17 cellular contexts compared by ENCODE assay signal in the genomic region with DNA sequence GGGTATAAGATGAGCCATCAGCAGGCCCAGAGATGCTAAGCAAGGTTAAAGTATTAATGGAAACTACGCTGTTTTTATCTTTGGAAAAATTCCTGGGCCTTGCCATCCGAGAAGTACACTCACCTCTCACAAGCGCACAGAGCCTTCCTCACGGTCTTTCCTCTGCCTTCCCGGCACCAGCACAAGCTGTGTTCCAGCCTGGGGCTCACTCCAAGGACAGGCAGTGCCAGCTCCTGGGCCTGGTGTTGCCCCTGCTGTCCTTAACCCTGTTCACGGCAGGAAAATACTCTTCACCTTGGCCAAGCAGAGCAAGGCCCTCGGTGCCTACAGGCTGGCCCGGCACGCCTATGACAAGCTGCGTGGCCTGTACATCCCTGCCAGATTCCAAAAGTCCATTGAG. TPM values are rescaled to one million over a fixed set of nuclear protein-coding genes. Genes with fewer than 3 reads are reported as not detected.
DNase-seq lines count a peak whose midpoint lies in the region; ATAC-seq and TF ChIP-seq lines count a peak whose summit lies in the region.
"Had no signal": no experiment of that assay in that cellular context is flagged by ENCODE, and none has a peak within 500 bp of the region (broad histone marks: within the 10 kb centered on the region; RNA-seq: fewer than 3 reads in every experiment).

No MANE protein-coding gene starts in this region.

- H3K36me3 Mint-ChIP-seq in endodermal cell (ENCODE audit: low read depth) = peaks cover 33% of the 10 kb centered on the region
- peaks cover 0 to 2% of the 10 kb centered on the region in 2 donors for H3K36me3 Mint-ChIP-seq in activated T-cell treated with anti-CD3 and anti-CD28 coated beads, Interleukin-2, amount 50 U/mL, for 72 hours (ENCODE audit: insufficient read depth in 2 of 2)

- H4K20me1 ChIP-seq in osteoblast (ENCODE audit: insufficient read depth, low read length) = no peaks in the 10 kb centered on the region

- DNase-seq in cardiac muscle cell (ENCODE audit: low read depth in 1 of 2, low spot score in 1 of 2) (no peak), left cardiac atrium (no peak), endodermal cell (no peak), osteoblast (ENCODE audit: insufficient read length, low spot score, missing footprints) (peak; percentile 26), left lung (no peak), T-helper 9 cell (no peak)
- DNase-seq in activated T-cell treated with anti-CD3 and anti-CD28 coated beads, Interleukin-2, amount 50 U/mL, for 72 hours = no peak
- DNase-seq: Kasumi-1, NCI-H1694, NCI-H2081, NCI-H2171, NCI-H345, NCI-H524, OCI-M1, SHP77 had no signal

- no peak overlapping the region for H3K9ac ChIP-seq in endodermal cell (ENCODE audit: extremely low read depth, low read length, poor library complexity, severe bottlenecking)

- H2AFZ ChIP-seq in osteoblast (ENCODE audit: low read length) = no peak overlapping the region

- ATAC-seq in left cardiac atrium = no peak
- ATAC-seq in left lung = no peak
- ATAC-seq in activated T-cell treated with anti-CD3 and anti-CD28 coated beads, Interleukin-2, amount 50 U/mL, for 72 hours (replicated peaks in 1 of 2) = no peak

- H3K36me3 ChIP-seq in cardiac muscle cell (no peaks in the 10 kb centered on the region), endodermal cell (ENCODE audit: control insufficient read depth, insufficient read depth, low read length) (peaks cover 19% of the 10 kb centered on the region), osteoblast (ENCODE audit: insufficient read depth, low read length) (peaks cover 6% of the 10 kb centered on the region), left lung (peaks cover 0 to 68% of the 10 kb centered on the region in 2 donors)
- H3K36me3 ChIP-seq: HAP-1 had no signal

- intact Hi-C loops in left cardiac atrium (cut with DNase I) (no loop called here), left lung (cut with DNase I) (no loop called here)

- H3K79me2 ChIP-seq in osteoblast (ENCODE audit: insufficient read depth, low read length) = no peaks in the 10 kb centered on the region

- no peaks in the 10 kb centered on the region for H3K9me3 Mint-ChIP-seq in endodermal cell
- H3K9me3 Mint-ChIP-seq in activated T-cell treated with anti-CD3 and anti-CD28 coated beads, Interleukin-2, amount 50 U/mL, for 72 hours = no peaks in the 10 kb centered on the region

- H3K27me3 ChIP-seq in cardiac muscle cell (no peaks in the 10 kb centered on the region), endodermal cell (ENCODE audit: control insufficient read depth, insufficient read depth, low read length, poor library complexity, severe bottlenecking) (no peaks in the 10 kb centered on the region), osteoblast (ENCODE audit: insufficient read depth, low read length) (no peaks in the 10 kb centered on the region), left lung (no peaks in the 10 kb centered on the region)

- peak overlapping the region; percentile 13 for H3K27ac Mint-ChIP-seq in endodermal cell
- no peak overlapping the region for H3K27ac Mint-ChIP-seq in activated T-cell treated with anti-CD3 and anti-CD28 coated beads, Interleukin-2, amount 50 U/mL, for 72 hours

- H3K27me3 Mint-ChIP-seq in endodermal cell (ENCODE audit: insufficient read depth) = no peaks in the 10 kb centered on the region
- H3K27me3 Mint-ChIP-seq in activated T-cell treated with anti-CD3 and anti-CD28 coated beads, Interleukin-2, amount 50 U/mL, for 72 hours (ENCODE audit: low read depth) = no peaks in the 10 kb centered on the region

- no peaks in the 10 kb centered on the region for H3K9me3 ChIP-seq in cardiac muscle cell (ENCODE audit: low read depth)
- no peaks in the 10 kb centered on the region for H3K9me3 ChIP-seq in endodermal cell (ENCODE audit: control insufficient read depth, low read length)
- no peaks in the 10 kb centered on the region for H3K9me3 ChIP-seq in osteoblast (ENCODE audit: low read depth, low read length)
- no peaks in the 10 kb centered on the region for H3K9me3 ChIP-seq in left lung
- H3K9me3 ChIP-seq: HAP-1 had no signal

- H3K27ac ChIP-seq in cardiac muscle cell (peak overlapping the region; percentile 16), endodermal cell (ENCODE audit: low read depth, low read length) (no peak overlapping the region), osteoblast (ENCODE audit: low read depth, low read length) (no peak overlapping the region), left lung (no peak overlapping the region)

- 93 to 96% methylated on average over 10 of the region's 10 CpGs for WGBS in endodermal cell (ENCODE audit: insufficient coverage in 1 of 2, insufficient read length in 1 of 2), 2 experiments

- no peak overlapping the region for H3K4me3 Mint-ChIP-seq in endodermal cell
- no peak overlapping the region for H3K4me3 Mint-ChIP-seq in activated T-cell treated with anti-CD3 and anti-CD28 coated beads, Interleukin-2, amount 50 U/mL, for 72 hours

- no peak overlapping the region for H3K4me2 ChIP-seq in osteoblast (ENCODE audit: insufficient read depth, low read length)

- TF ChIP-seq CTCF in cardiac muscle cell (IDR thresholded peaks at IDR 0.05; ENCODE audit: low read depth, low read length) (no peak), endodermal cell (conservative IDR thresholded peaks at IDR 0.05) (no peak), osteoblast (IDR thresholded peaks at IDR 0.05; ENCODE audit: extremely low read depth, low read depth, low read length) (no peak), left lung (IDR thresholded peaks at IDR 0.05) (no peak)

- no peaks in the 10 kb centered on the region for H3K4me1 Mint-ChIP-seq in endodermal cell
- no peaks in the 10 kb centered on the region for H3K4me1 Mint-ChIP-seq in activated T-cell treated with anti-CD3 and anti-CD28 coated beads, Interleukin-2, amount 50 U/mL, for 72 hours (ENCODE audit: low read depth)

- peaks cover 7% of the 10 kb centered on the region for H3K4me1 ChIP-seq in cardiac muscle cell (ENCODE audit: low read depth)
- no peaks in the 10 kb centered on the region for H3K4me1 ChIP-seq in endodermal cell (ENCODE audit: control insufficient read depth, insufficient read depth, low read length)
- H3K4me1 ChIP-seq in osteoblast (ENCODE audit: insufficient read depth, low read length) = no peaks in the 10 kb centered on the region
- no peaks in the 10 kb centered on the region for H3K4me1 ChIP-seq in left lung
- H3K4me1 ChIP-seq: HAP-1 had no signal

- H3K4me3 ChIP-seq in cardiac muscle cell = no peak overlapping the region
- no peak overlapping the region for H3K4me3 ChIP-seq in endodermal cell (ENCODE audit: low read length)
- H3K4me3 ChIP-seq in osteoblast (ENCODE audit: insufficient read depth, low read length) = no peak overlapping the region
- no peak overlapping the region for H3K4me3 ChIP-seq in left lung
- H3K4me3 ChIP-seq: HAP-1 had no signal

RNA-seq across cellular contexts. Expression of gene RHO, which starts 14.3 kb away (rescaled TPM):
- not detected in 2 replicates for total RNA-seq in cardiac muscle cell
- polyA plus RNA-seq in cardiac muscle cell = not detected in 2 replicates
- total RNA-seq in left cardiac atrium = not detected
- under 1 TPM; 0.22 to 0.26 TPM for total RNA-seq in endodermal cell
- polyA plus RNA-seq in endodermal cell (2013, experiment 1 of 2) = not detected
- polyA plus RNA-seq in endodermal cell (2013, experiment 2 of 2) = not detected
- not detected in 2 replicates for total RNA-seq in osteoblast
- not detected for total RNA-seq in left lung
- not detected for total RNA-seq in activated T-cell treated with anti-CD3 and anti-CD28 coated beads, Interleukin-2, amount 50 U/mL, for 72 hours
- total RNA-seq: MCF 10A had no signal

RNA-seq across cellular contexts. Expression of gene H1-8, which starts 28.9 kb away (rescaled TPM):
- total RNA-seq in cardiac muscle cell (not detected in 2 replicates), left cardiac atrium (not detected), endodermal cell (not detected), osteoblast (not detected in 2 replicates), left lung (not detected)
- polyA plus RNA-seq in cardiac muscle cell = not detected in 2 replicates
- polyA plus RNA-seq in endodermal cell (2013, experiment 1 of 2) = not detected
- not detected for polyA plus RNA-seq in endodermal cell (2013, experiment 2 of 2)
- total RNA-seq in activated T-cell treated with anti-CD3 and anti-CD28 coated beads, Interleukin-2, amount 50 U/mL, for 72 hours = not detected
- total RNA-seq: MCF 10A had no signal
